13 cellular contexts compared by ENCODE assay signal in genomic region chr12:55682087-55682796, GRCh38. TPM values are rescaled to one million over a fixed set of nuclear protein-coding genes. Genes with fewer than 3 reads are reported as not detected.
DNase-seq lines count a peak whose midpoint lies in the region; ATAC-seq and TF ChIP-seq lines count a peak whose summit lies in the region.
"Had no signal": no experiment of that assay in that cellular context is flagged by ENCODE, and none has a peak within 500 bp of the region (broad histone marks: within the 10 kb centered on the region; RNA-seq: fewer than 3 reads in every experiment).

No MANE protein-coding gene starts in this region.

- H3K4me3 ChIP-seq in HCT116 (replicated peaks in 1 of 2; ENCODE audit: low read depth in 1 of 2, low read length in 2 of 2) (peak overlapping the region; percentile 77 to 78), ascending aorta (peak overlapping the region; percentile 4 to 34), liver (ENCODE audit: low read depth in 1 of 3, low read length in 3 of 3) (peak overlapping the region; percentile 67 to 97 (median 72))
- H3K4me3 ChIP-seq: vagina had no signal

- H3K4me2 ChIP-seq in HCT116 (ENCODE audit: low read length): peak overlapping the region; percentile 93

- POLR2A ChIA-PET in HCT116 (lab: Charles Lee): interaction anchor here (0.6 to 1.4 kb wide), 5 partner anchors 13 to 314 kb away, joined by 3 to 5 read pairs (median 4); partner anchors contain the start of gene CD63

- peak overlapping the region; percentile 72 for H3K9ac ChIP-seq in HCT116 (ENCODE audit: low read length)
- H3K9ac ChIP-seq in liver (ENCODE audit: low read depth in 1 of 2, low read length in 2 of 2): peak overlapping the region; percentile 64 to 70

- H3K27me3 Mint-ChIP-seq in stimulated activated memory B cell treated with anti-CD40 and anti-IgM and Interleukin-4, amounts not matched to agents 10 μg/mL and 1 μg/mL and 100 μg/mL, for 72 hours: peaks cover 9% of the 10 kb centered on the region

- H3K9me3 ChIP-seq in HCT116 (ENCODE audit: control insufficient read depth in 1 of 2, insufficient read depth in 1 of 2, low read depth in 1 of 2, low read length in 2 of 2) (no peaks in the 10 kb centered on the region), ascending aorta (no peaks in the 10 kb centered on the region), liver (ENCODE audit: control insufficient read depth in 4 of 4, low read length in 3 of 4) (no peaks in the 10 kb centered on the region)
- H3K9me3 ChIP-seq: adrenal gland, vagina had no signal

- peak; percentile 36 for ATAC-seq in HCT116
- peak; percentile 54 for ATAC-seq in stimulated activated memory B cell treated with anti-CD40 and anti-IgM and Interleukin-4, amounts not matched to agents 10 μg/mL and 1 μg/mL and 100 μg/mL, for 72 hours
- no peak for ATAC-seq in HG03378 (IDR thresholded peaks at IDR 0.05; ENCODE audit: unreplicated experiment)

- RAD21 ChIA-PET in HCT116 (lab: Charles Lee; ENCODE audit: low non-redundant PET in 1 of 2, low total read pairs in 2 of 2, uncharacterized antibody in 2 of 2, unreplicated experiment in 2 of 2): interaction anchor here (1.0 to 1.3 kb wide), 4 partner anchors 36 to 56 kb away, joined by 3 to 10 read pairs (median 4); no protein-coding TSS in a partner anchor

- H3K4me3 Mint-ChIP-seq in stimulated activated memory B cell treated with anti-CD40 and anti-IgM and Interleukin-4, amounts not matched to agents 10 μg/mL and 1 μg/mL and 100 μg/mL, for 72 hours: peak overlapping the region; percentile 59

- no peaks in the 10 kb centered on the region for H4K20me1 ChIP-seq in HCT116 (ENCODE audit: insufficient read depth)

- H3K27ac ChIP-seq in HCT116 (ENCODE audit: low read depth, low read length): peak overlapping the region; percentile 77
- peak overlapping the region in 1 of 2 donors; percentile 15 for H3K27ac ChIP-seq in ascending aorta
- H3K27ac ChIP-seq in liver (ENCODE audit: low read depth in 1 of 2, low read length in 2 of 2): peak overlapping the region; percentile 56
- H3K27ac ChIP-seq: vagina had no signal

- BruUV-seq in HCT116 (replicated peaks; lab: Mats Ljungman, UMichigan): no TSS peak

- 0 out of 2 replicates have a peak, but pooled peaks cover 5% of the 10 kb centered on the region for H3K79me2 ChIP-seq in HCT116 (ENCODE audit: insufficient read depth, low read length)

- peaks cover 26% of the 10 kb centered on the region for H3K4me1 Mint-ChIP-seq in stimulated activated memory B cell treated with anti-CD40 and anti-IgM and Interleukin-4, amounts not matched to agents 10 μg/mL and 1 μg/mL and 100 μg/mL, for 72 hours

- H3K4me1 ChIP-seq in HCT116 (ENCODE audit: control insufficient read depth in 1 of 2, insufficient read depth in 2 of 2, low read length in 2 of 2) (peaks cover 9 to 27% of the 10 kb centered on the region in 2 experiments), ascending aorta (peaks cover 5 to 7% of the 10 kb centered on the region in 2 donors), liver (ENCODE audit: control insufficient read depth in 4 of 4, insufficient read depth in 4 of 4, low read length in 3 of 4) (peaks cover 6 to 19% (median 9%) of the 10 kb centered on the region in 4 donors)

- no peak for TF ChIP-seq POLR2A in HCT116 (IDR thresholded peaks at IDR 0.05; ENCODE audit: borderline replicate concordance, extremely low read depth, insufficient read depth, insufficient read length)

- peak overlapping the region; percentile 66 for H3K27ac Mint-ChIP-seq in stimulated activated memory B cell treated with anti-CD40 and anti-IgM and Interleukin-4, amounts not matched to agents 10 μg/mL and 1 μg/mL and 100 μg/mL, for 72 hours

- CTCF ChIA-PET in HCT116 (lab: Charles Lee): interaction anchor here (0.9 to 3.1 kb wide), 12 partner anchors 13 to 56 kb away, joined by 3 to 21 read pairs (median 7); partner anchors contain the start of genes BLOC1S1, CD63 and RDH5

- H2AFZ ChIP-seq in HCT116 (ENCODE audit: low read depth, low read length, poor library complexity, severe bottlenecking): peak overlapping the region; percentile 75

- TF ChIP-seq CTCF in HCT116 (IDR thresholded peaks at IDR 0.05 in 2 of 3, conservative IDR thresholded peaks at IDR 0.05 in 1 of 3; ENCODE audit: borderline replicate concordance in 1 of 3, insufficient read depth in 1 of 3, low read depth in 2 of 3, low read length in 2 of 3) (no peak), ascending aorta (IDR thresholded peaks at IDR 0.05) (no peak), liver (IDR thresholded peaks at IDR 0.05; ENCODE audit: low read depth, low read length, missing input control) (no peak)

- H3K9me3 Mint-ChIP-seq in stimulated activated memory B cell treated with anti-CD40 and anti-IgM and Interleukin-4, amounts not matched to agents 10 μg/mL and 1 μg/mL and 100 μg/mL, for 72 hours: no peaks in the 10 kb centered on the region

- H3K36me3 Mint-ChIP-seq in stimulated activated memory B cell treated with anti-CD40 and anti-IgM and Interleukin-4, amounts not matched to agents 10 μg/mL and 1 μg/mL and 100 μg/mL, for 72 hours: no peaks in the 10 kb centered on the region

- TF ChIP-seq RAD21 in HCT116 (IDR thresholded peaks at IDR 0.05; ENCODE audit: low read depth) (no peak), liver (IDR thresholded peaks at IDR 0.05) (no peak)

- H3K9me2 ChIP-seq in HCT116 (ENCODE audit: insufficient read depth): no peaks in the 10 kb centered on the region

- H3K27me3 ChIP-seq in HCT116 (ENCODE audit: insufficient read depth, low read length) (no peaks in the 10 kb centered on the region), ascending aorta (no peaks in the 10 kb centered on the region), liver (ENCODE audit: control insufficient read depth in 4 of 4, insufficient read depth in 4 of 4, low read length in 3 of 4) (no peaks in the 10 kb centered on the region)
- H3K27me3 ChIP-seq: adrenal gland, vagina had no signal

- no peak for DNase-seq in HCT116 (ENCODE audit: low read depth, low spot score)
- peak in 1 of 2 donors; percentile 49 for DNase-seq in ascending aorta (ENCODE audit: low spot score in 2 of 2)
- no peak for DNase-seq in NCI-H187 (lab: John Stamatoyannopoulos, UW)
- no peak for DNase-seq in cerebellar nuclear complex (lab: John Stamatoyannopoulos, UW)
- DNase-seq in NCI-H2081 treated with DMSO at 0.1 percent for 48 hours (lab: John Stamatoyannopoulos, UW): no peak
- DNase-seq: MM.1S had no signal

- no peaks in the 10 kb centered on the region for H3K36me3 ChIP-seq in HCT116 (ENCODE audit: control insufficient read depth in 1 of 2, insufficient read depth in 2 of 2, low read length in 2 of 2)
- H3K36me3 ChIP-seq in ascending aorta: peaks cover 21 to 26% of the 10 kb centered on the region in 2 donors
- H3K36me3 ChIP-seq in liver (ENCODE audit: control insufficient read depth in 4 of 4, insufficient read depth in 3 of 4, low read depth in 1 of 4, low read length in 3 of 4): peaks cover 0 to 9% (median 0%) of the 10 kb centered on the region in 4 donors
- H3K36me3 ChIP-seq: adrenal gland, vagina had no signal

- 28% methylated on average over 13 of the region's 13 CpGs for WGBS in liver

- intact Hi-C loops in HCT116 (cut with micrococcal nuclease): no loop called here
- intact Hi-C loops in ascending aorta (cut with DNase I): no loop called here

TF ChIP-seq in HCT116, 20 proteins besides CTCF, POLR2A, EP300 and RAD21 (continues in another document):
- TF ChIP-seq SP1 (IDR thresholded peaks at IDR 0.05; ENCODE audit: low read depth) (no peak), ZNF274 (IDR thresholded peaks at IDR 0.05; ENCODE audit: low read depth, low read length) (no peak), TCF7L2 (IDR thresholded peaks at IDR 0.05; ENCODE audit: borderline replicate concordance, extremely low read depth, insufficient read depth, insufficient read length) (no peak), MAX (IDR thresholded peaks at IDR 0.05) (no peak), CBX3 (IDR thresholded peaks at IDR 0.05; ENCODE audit: low read depth) (no peak), SRF (IDR thresholded peaks at IDR 0.05; ENCODE audit: low read depth) (no peak)

TF ChIP-seq in liver, 16 proteins besides CTCF, POLR2A, EP300 and RAD21 (continues in another document):
- TF ChIP-seq HNF4A (conservative IDR thresholded peaks at IDR 0.05): peak; percentile 60 to 73
- TF ChIP-seq MAX (IDR thresholded peaks at IDR 0.05): no peak
- TF ChIP-seq GABPA (IDR thresholded peaks at IDR 0.05 in 1 of 2, conservative IDR thresholded peaks at IDR 0.05 in 1 of 2): no peak
- peak in 1 of 2 donors; percentile 25 for TF ChIP-seq RXRA (IDR thresholded peaks at IDR 0.05)
- TF ChIP-seq TAF1 (conservative IDR thresholded peaks at IDR 0.05): no peak
- no peak for TF ChIP-seq FOXA1 (IDR thresholded peaks at IDR 0.05)
- TF ChIP-seq YY1 (IDR thresholded peaks at IDR 0.05): no peak
- no peak for TF ChIP-seq SP1 (IDR thresholded peaks at IDR 0.05)

RNA-seq across cellular contexts. Expression of gene ITGA7, which starts 25.5 kb away (rescaled TPM):
- total RNA-seq in HCT116 (2021; ENCODE audit: unreplicated experiment) (17.8 TPM), ascending aorta (246 TPM), liver (1 to 10 TPM in 1 of 2 donors, under 1 TPM in 1; 0.98 to 3.8 TPM)
- 14.7 and 15.0 TPM in 2 replicates for polyA plus RNA-seq in HCT116 (2012)
- polyA plus RNA-seq in liver: 1 to 10 TPM; 2.8 to 4.9 TPM

RNA-seq across cellular contexts. Expression of gene BLOC1S1, which starts 33.6 kb away (rescaled TPM):
- total RNA-seq in HCT116 (2021; ENCODE audit: unreplicated experiment) (85.5 TPM), ascending aorta (57.2 TPM), liver (10 to 100 TPM; 43.7 to 79.6 TPM)
- polyA plus RNA-seq in HCT116 (2012): 137 and 151 TPM in 2 replicates
- polyA plus RNA-seq in liver: 100 to 1,000 TPM; 150 TPM

RNA-seq across cellular contexts. Expression of gene RDH5, which starts 38.0 kb away (rescaled TPM):
- total RNA-seq in HCT116 (2021; ENCODE audit: unreplicated experiment): 6.2 TPM
- polyA plus RNA-seq in HCT116 (2012): 3.2 and 3.3 TPM in 2 replicates
- total RNA-seq in ascending aorta: 3.6 TPM
- total RNA-seq in liver: 10 to 100 TPM in 1 of 2 donors, 1 to 10 TPM in 1; 9.2 to 21.8 TPM
- 10 to 100 TPM; 36.6 to 61.7 TPM for polyA plus RNA-seq in liver

RNA-seq across cellular contexts. Expression of gene OR10P1, which starts 45.5 kb away (rescaled TPM):
- total RNA-seq in HCT116 (2021; ENCODE audit: unreplicated experiment) (not detected), ascending aorta (not detected), liver (not detected)
- not detected in 2 replicates for polyA plus RNA-seq in HCT116 (2012)
- not detected for polyA plus RNA-seq in liver
- total RNA-seq: adrenal gland, lung microvascular endothelial cell, vagina had no signal
- polyA plus RNA-seq: adrenal gland, esophagus had no signal

RNA-seq across cellular contexts. Expression of gene CD63, which starts 46.6 kb away (rescaled TPM):
- 355 TPM for total RNA-seq in HCT116 (2021; ENCODE audit: unreplicated experiment)
- polyA plus RNA-seq in HCT116 (2012): 349 and 393 TPM in 2 replicates
- 566 TPM for total RNA-seq in ascending aorta
- total RNA-seq in liver: 100 to 1,000 TPM; 185 to 373 TPM
- polyA plus RNA-seq in liver: 100 to 1,000 TPM; 328 to 348 TPM

Comparison
In these comparisons a context has a peak if more than half of its experiments do, and no peak if none do; other contexts are left out.
1. H3K4me3 ChIP-seq: peak in every context shown above with its lines; median percentile 78 in HCT116; 72 in liver; 19 in ascending aorta.
2. RNA of gene ITGA7, which starts 25.5 kb away (total RNA-seq): 246 TPM in ascending aorta (single experiment); 17.8 TPM in HCT116 (single experiment) and 0.98 to 3.8 TPM in liver; every median in the first group is over 10 times any median in the second.